6 cellular contexts compared by ENCODE assay signal in the genomic region with DNA sequence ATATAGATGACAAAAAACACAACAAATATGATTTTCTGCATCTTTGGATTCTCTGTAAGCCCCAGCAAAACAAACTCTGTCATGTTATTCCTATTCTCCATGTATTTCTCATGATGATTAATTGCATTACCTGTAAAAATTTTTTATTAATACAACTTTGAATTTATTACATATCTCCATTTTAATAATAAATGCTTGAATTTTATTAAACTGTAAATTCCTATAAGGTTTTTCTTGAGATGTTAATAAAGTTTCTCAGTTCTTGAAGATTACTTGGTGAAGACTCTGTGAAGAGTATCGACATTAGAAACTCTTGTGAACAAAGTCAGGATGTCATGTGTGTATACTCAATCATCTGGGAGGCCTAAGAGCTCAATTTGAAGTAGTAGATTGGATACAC.
"Had no signal": no experiment of that assay in that cellular context is flagged by ENCODE, and none has a peak within 500 bp of the region (broad histone marks: within the 10 kb centered on the region; RNA-seq: fewer than 3 reads in every experiment).

A gene (minus strand): TSS at position 101 of the 400 bp plus-strand sequence. CDS start 0 bp downstream, at position 101.

- FAIRE-seq: G401.6, GM12878, GM12891, GM12892, GM18507, GM19239 had no signal

- ATAC-seq: GM12878 had no signal
